ENCODE assay signal across 22 cellular contexts in genomic region chr5:7881091-7881490, GRCh38. TPM values are rescaled to one million over a fixed set of nuclear protein-coding genes. Genes with fewer than 3 reads are reported as not detected.
A peak's percentile ranks its signal among the peaks of the same experiment; 100 is the strongest.
DNase-seq lines count a peak whose midpoint lies in the region; ATAC-seq, FAIRE-seq and TF ChIP-seq lines count a peak whose summit lies in the region.
"Had no signal": no experiment of that assay in that cellular context is flagged by ENCODE, and none has a peak within 500 bp of the region (broad histone marks: within the 10 kb centered on the region; RNA-seq: fewer than 3 reads in every experiment).

No MANE protein-coding gene starts in this region.

- H3K4me3 ChIP-seq in CD4-positive, CD25-positive, alpha-beta regulatory T cell (ENCODE audit: low read depth, low read length), result no peak overlapping the region
- H3K4me3 ChIP-seq in HCT116 (replicated peaks in 1 of 2; ENCODE audit: low read depth in 1 of 2, low read length in 2 of 2) (no peak overlapping the region), PC-3 (ENCODE audit: low read length) (no peak overlapping the region), testis (no peak overlapping the region)
- H3K4me3 ChIP-seq: A549, lower lobe of right lung, stomach had no signal

- 94 to 96% methylated on average over 4 of the region's 4 CpGs for WGBS in testis, 2 donors

- H3K9ac ChIP-seq in HCT116 (ENCODE audit: low read length) (no peak overlapping the region), PC-3 (ENCODE audit: low read length) (no peak overlapping the region)

- H3K27me3 Mint-ChIP-seq in CD4-positive, CD25-positive, alpha-beta regulatory T cell, result no peaks in the 10 kb centered on the region
- H3K27me3 Mint-ChIP-seq in effector memory CD8-positive, alpha-beta T cell, result no peaks in the 10 kb centered on the region
- H3K27me3 Mint-ChIP-seq: activated CD4-positive, alpha-beta T cell treated with anti-CD3 and anti-CD28 coated beads, Interleukin-2, amount 10 ng/mL, durations not matched to agents 24 days and 14 days had no signal

- H3K79me2 ChIP-seq in HCT116 (ENCODE audit: insufficient read depth, low read length) (peaks cover 63% of the 10 kb centered on the region), PC-3 (ENCODE audit: low read length) (0 out of 2 replicates have a peak, but pooled peaks cover 4% of the 10 kb centered on the region)

- POLR2A ChIA-PET in HCT116 (lab: Charles Lee), result interaction anchor here (1.1 kb wide), 1 partner anchor 9 kb away, joined by 3 read pairs; no protein-coding TSS in a partner anchor
- POLR2A ChIA-PET in PC-3 (lab: Charles Lee; ENCODE audit: unreplicated experiment), result no interaction called here

- no peak for ATAC-seq in CD4-positive, CD25-positive, alpha-beta regulatory T cell (ENCODE audit: low read depth in 2 of 2)
- ATAC-seq in HCT116 (peak; percentile 63; the same call in 1 of the 2 replicates), PC-3 (no peak)
- ATAC-seq in effector memory CD8-positive, alpha-beta T cell (replicated peaks), result no peak
- no peak for ATAC-seq in stimulated activated naive CD8-positive, alpha-beta T cell treated with anti-CD3 and anti-CD28 coated beads, Interleukin-15, Interleukin-2, amounts not matched to agents 100 U/mL and 50 U/mL, for 24 hours
- ATAC-seq: lower lobe of right lung had no signal

- H4K20me1 ChIP-seq in HCT116 (ENCODE audit: insufficient read depth) (peaks cover 14% of the 10 kb centered on the region; the same call in 1 of the 2 replicates), PC-3 (ENCODE audit: low read length) (0 out of 2 replicates have a peak, but pooled peaks cover 13% of the 10 kb centered on the region)

- H3K27ac Mint-ChIP-seq in CD4-positive, CD25-positive, alpha-beta regulatory T cell, result peak overlapping the region in 2 of 3 donors; percentile 36 to 80
- H3K27ac Mint-ChIP-seq in effector memory CD8-positive, alpha-beta T cell, result peak overlapping the region; percentile 41 to 90
- H3K27ac Mint-ChIP-seq: activated CD4-positive, alpha-beta T cell treated with anti-CD3 and anti-CD28 coated beads, Interleukin-2, amount 10 ng/mL, durations not matched to agents 24 days and 14 days; activated T-helper 2 cell treated with anti-CD3 and anti-CD28 coated beads, Interferon-gamma antibody, Interleukin-2, Interleukin-4, amounts not matched to agents 10 μg/mL and 5 μg/mL and 100 μg/mL, durations not matched to agents 14 hours and 24 hours and 36 hours had no signal

- RAD21 ChIA-PET in HCT116 (lab: Charles Lee; ENCODE audit: low non-redundant PET in 1 of 2, low total read pairs in 2 of 2, uncharacterized antibody in 2 of 2, unreplicated experiment in 2 of 2), result no interaction called here

- H2AFZ ChIP-seq in HCT116 (ENCODE audit: low read depth, low read length, poor library complexity, severe bottlenecking) (no peak overlapping the region), PC-3 (ENCODE audit: low read length) (no peak overlapping the region)

- peaks cover 24% of the 10 kb centered on the region for H3K4me1 ChIP-seq in CD4-positive, CD25-positive, alpha-beta regulatory T cell (ENCODE audit: control insufficient read depth, insufficient read depth, low read length, poor library complexity, severe bottlenecking)
- H3K4me1 ChIP-seq in HCT116 (ENCODE audit: control insufficient read depth in 1 of 2, insufficient read depth in 2 of 2, low read length in 2 of 2) (no peaks in the 10 kb centered on the region), PC-3 (ENCODE audit: insufficient read depth, low read length) (peaks cover 30% of the 10 kb centered on the region), testis (no peaks in the 10 kb centered on the region)

- H3F3A ChIP-seq in PC-3 (ENCODE audit: low read length, unreplicated experiment), result peaks cover 5% of the 10 kb centered on the region

- peaks cover 18 to 58% (median 38%) of the 10 kb centered on the region in 4 donors for H3K4me1 Mint-ChIP-seq in CD4-positive, CD25-positive, alpha-beta regulatory T cell
- H3K4me1 Mint-ChIP-seq in effector memory CD8-positive, alpha-beta T cell (ENCODE audit: low read depth in 2 of 2), result peaks cover 20 to 38% of the 10 kb centered on the region in 2 donors

- BruUV-seq in HCT116 (replicated peaks; lab: Mats Ljungman, UMichigan), result no TSS peak
- no TSS peak for BruUV-seq in PC-3 (replicated peaks; lab: Mats Ljungman, UMichigan)

- no peak overlapping the region for H3K27ac ChIP-seq in CD4-positive, CD25-positive, alpha-beta regulatory T cell (ENCODE audit: insufficient read depth, low read length, poor library complexity, severe bottlenecking)
- no peak overlapping the region for H3K27ac ChIP-seq in HCT116 (ENCODE audit: low read depth, low read length)
- H3K27ac ChIP-seq in PC-3 (ENCODE audit: low read length), result no peak overlapping the region
- H3K27ac ChIP-seq in testis, result no peak overlapping the region
- H3K27ac ChIP-seq: lower lobe of right lung, stomach had no signal

- H3K9me3 ChIP-seq in CD4-positive, CD25-positive, alpha-beta regulatory T cell (ENCODE audit: control insufficient read depth in 2 of 2, low read length in 2 of 2), result no peaks in the 10 kb centered on the region
- H3K9me3 ChIP-seq in HCT116 (ENCODE audit: control insufficient read depth in 1 of 2, insufficient read depth in 1 of 2, low read depth in 1 of 2, low read length in 2 of 2), result no peaks in the 10 kb centered on the region
- no peaks in the 10 kb centered on the region for H3K9me3 ChIP-seq in PC-3 (ENCODE audit: low read length)
- H3K9me3 ChIP-seq in testis, result no peaks in the 10 kb centered on the region
- H3K9me3 ChIP-seq: A549, lower lobe of right lung, stomach had no signal

- TF ChIP-seq POLR2A in HCT116 (IDR thresholded peaks at IDR 0.05; ENCODE audit: borderline replicate concordance, extremely low read depth, insufficient read depth, insufficient read length), result no peak
- TF ChIP-seq POLR2A in testis (IDR thresholded peaks at IDR 0.05), result no peak

- H3K9me2 ChIP-seq in HCT116 (ENCODE audit: insufficient read depth) (no peaks in the 10 kb centered on the region), PC-3 (replicated peaks; ENCODE audit: low read length) (no peaks in the 10 kb centered on the region)

- DNase-seq in CD4-positive, CD25-positive, alpha-beta regulatory T cell, result no peak
- DNase-seq in HCT116 (ENCODE audit: low read depth, low spot score), result no peak
- DNase-seq in PC-3, result no peak
- DNase-seq in effector memory CD8-positive, alpha-beta T cell, result no peak
- DNase-seq in testis, result no peak
- no peak for DNase-seq in RCC 7860 (ENCODE audit: low spot score)
- no peak for DNase-seq in stimulated activated naive CD8-positive, alpha-beta T cell treated with anti-CD3 and anti-CD28 coated beads, Interleukin-15, Interleukin-2, amounts not matched to agents 100 U/mL and 50 U/mL, for 24 hours
- DNase-seq in UCSD-AML1 (lab: John Stamatoyannopoulos, UW; ENCODE audit: unreplicated experiment), result no peak
- DNase-seq: activated CD4-positive, alpha-beta T cell treated with anti-CD3 and anti-CD28 coated beads, Interleukin-2, amount 10 ng/mL, durations not matched to agents 24 days and 14 days; foreskin melanocyte; islet precursor cell; KBM-7; lower lobe of right lung; NCI-H1048; NCI-H2107; NCI-H510A; stimulated activated CD4-positive, alpha-beta T cell treated with anti-CD3 and anti-CD28 coated beads, Interleukin-4, amount 100 ng/mL, for 4 hours; stomach had no signal

- intact Hi-C loops in HCT116 (cut with micrococcal nuclease) (no loop called here), PC-3 (cut with micrococcal nuclease) (no loop called here), testis (cut with DNase I; ENCODE audit: low total_unique reads) (no loop called here)

- FAIRE-seq in RCC 7860 (lab: Jason Lieb, UNC), result no peak
- FAIRE-seq: A549, TTC549 had no signal

- peaks cover 50% of the 10 kb centered on the region for H3K36me3 Mint-ChIP-seq in CD4-positive, CD25-positive, alpha-beta regulatory T cell
- H3K36me3 Mint-ChIP-seq in effector memory CD8-positive, alpha-beta T cell (ENCODE audit: insufficient read depth), result peaks cover 82% of the 10 kb centered on the region

- H3K27me3 ChIP-seq in CD4-positive, CD25-positive, alpha-beta regulatory T cell (ENCODE audit: control insufficient read depth, insufficient read depth, low read length), result no peaks in the 10 kb centered on the region
- H3K27me3 ChIP-seq in HCT116 (ENCODE audit: insufficient read depth, low read length), result no peaks in the 10 kb centered on the region
- no peaks in the 10 kb centered on the region for H3K27me3 ChIP-seq in PC-3 (ENCODE audit: low read length)
- H3K27me3 ChIP-seq in testis, result no peaks in the 10 kb centered on the region
- H3K27me3 ChIP-seq: stomach had no signal

- 0 out of 6 replicates have a peak, but pooled peaks of 1 of the 3 experiments have one; percentile 7 for TF ChIP-seq CTCF in HCT116 (IDR thresholded peaks at IDR 0.05 in 2 of 3, conservative IDR thresholded peaks at IDR 0.05 in 1 of 3; ENCODE audit: borderline replicate concordance in 1 of 3, insufficient read depth in 1 of 3, low read depth in 2 of 3, low read length in 2 of 3)
- peak; percentile 23; the same call in 1 of the 2 replicates for TF ChIP-seq CTCF in PC-3 (conservative IDR thresholded peaks at IDR 0.05; ENCODE audit: low read depth, low read length)
- no peak for TF ChIP-seq CTCF in testis (IDR thresholded peaks at IDR 0.05)

- peak overlapping the region in 1 of 4 donors; percentile 60 for H3K4me3 Mint-ChIP-seq in CD4-positive, CD25-positive, alpha-beta regulatory T cell
- no peak overlapping the region for H3K4me3 Mint-ChIP-seq in effector memory CD8-positive, alpha-beta T cell
- H3K4me3 Mint-ChIP-seq: activated CD4-positive, alpha-beta T cell treated with anti-CD3 and anti-CD28 coated beads, Interleukin-2, amount 10 ng/mL, durations not matched to agents 24 days and 14 days had no signal

- H3K36me3 ChIP-seq in CD4-positive, CD25-positive, alpha-beta regulatory T cell (ENCODE audit: control insufficient read depth, insufficient read depth, low read length), result peaks cover 95% of the 10 kb centered on the region
- H3K36me3 ChIP-seq in HCT116 (ENCODE audit: control insufficient read depth in 1 of 2, insufficient read depth in 2 of 2, low read length in 2 of 2), result peaks cover 45 to 70% of the 10 kb centered on the region in 2 experiments
- H3K36me3 ChIP-seq in PC-3 (ENCODE audit: low read depth, low read length), result peaks cover 83% of the 10 kb centered on the region
- no peaks in the 10 kb centered on the region for H3K36me3 ChIP-seq in testis (ENCODE audit: low read depth, missing control alignments)

- H3K4me2 ChIP-seq in HCT116 (ENCODE audit: low read length), result no peak overlapping the region
- no peak overlapping the region for H3K4me2 ChIP-seq in PC-3 (ENCODE audit: low read length)
- H3K4me2 ChIP-seq: A549 had no signal

- TF ChIP-seq RAD21 in HCT116 (IDR thresholded peaks at IDR 0.05; ENCODE audit: low read depth), result no peak

- H3K9me3 Mint-ChIP-seq in CD4-positive, CD25-positive, alpha-beta regulatory T cell, result no peaks in the 10 kb centered on the region
- H3K9me3 Mint-ChIP-seq in effector memory CD8-positive, alpha-beta T cell, result no peaks in the 10 kb centered on the region
- H3K9me3 Mint-ChIP-seq: activated CD4-positive, alpha-beta T cell treated with anti-CD3 and anti-CD28 coated beads, Interleukin-2, amount 10 ng/mL, durations not matched to agents 24 days and 14 days; activated T-helper 2 cell treated with anti-CD3 and anti-CD28 coated beads, Interferon-gamma antibody, Interleukin-2, Interleukin-4, amounts not matched to agents 10 μg/mL and 5 μg/mL and 100 μg/mL, durations not matched to agents 14 hours and 24 hours and 36 hours had no signal

- CTCF ChIA-PET in HCT116 (lab: Charles Lee) (interaction anchor here (1.1 to 1.5 kb wide), 3 partner anchors 9 to 19 kb away, joined by 3 read pairs; partner anchors contain the start of genes FASTKD3 and MTRR), PC-3 (lab: Charles Lee) (no interaction called here)

RNA-seq across cellular contexts. Expression of gene MTRR, which starts 12.1 kb away (rescaled TPM):
- 101 TPM for total RNA-seq in CD4-positive, CD25-positive, alpha-beta regulatory T cell
- 10 to 100 TPM; 39.1 to 73.5 (median 52.9) TPM for polyA plus RNA-seq in CD4-positive, CD25-positive, alpha-beta regulatory T cell
- total RNA-seq in HCT116 (2021; ENCODE audit: unreplicated experiment) (32.5 TPM), PC-3 (2014; rRNA removed) (64.9 and 68.3 TPM in 2 replicates), testis (10 to 100 TPM; 56.3 to 82.6 TPM)
- polyA plus RNA-seq in HCT116 (2012), result 20.7 and 26.2 TPM in 2 replicates
- 71.4 TPM for polyA plus RNA-seq in testis (ENCODE audit: insufficient read depth, low read depth, low replicate concordance)

RNA-seq across cellular contexts. Expression of gene FASTKD3, which starts 12.3 kb away (rescaled TPM):
- total RNA-seq in CD4-positive, CD25-positive, alpha-beta regulatory T cell, result 7.0 TPM
- polyA plus RNA-seq in CD4-positive, CD25-positive, alpha-beta regulatory T cell, result 10 to 100 TPM; 11.5 to 16.8 (median 15.6) TPM
- total RNA-seq in HCT116 (2021; ENCODE audit: unreplicated experiment) (12.0 TPM), PC-3 (2014; rRNA removed) (9.2 and 16.5 TPM in 2 replicates), testis (10 to 100 TPM; 11.7 TPM)
- polyA plus RNA-seq in HCT116 (2012), result 5.6 and 8.3 TPM in 2 replicates
- 8.0 TPM for polyA plus RNA-seq in testis (ENCODE audit: insufficient read depth, low read depth, low replicate concordance)

RNA-seq across cellular contexts. Expression of gene CFAP90, which starts 30.2 kb away (rescaled TPM):
- not detected for total RNA-seq in CD4-positive, CD25-positive, alpha-beta regulatory T cell
- polyA plus RNA-seq in CD4-positive, CD25-positive, alpha-beta regulatory T cell, result not detected
- not detected for total RNA-seq in HCT116 (2021; ENCODE audit: unreplicated experiment)
- polyA plus RNA-seq in HCT116 (2012), result not detected in 2 replicates
- 0.58 TPM in 1 of 2 replicates, not detected in the other for total RNA-seq in PC-3 (2014; rRNA removed)
- total RNA-seq in testis, result 10 to 100 TPM; 12.2 to 33.0 TPM
- polyA plus RNA-seq in testis (ENCODE audit: insufficient read depth, low read depth, low replicate concordance), result 55.2 TPM
- total RNA-seq: activated CD4-positive, alpha-beta T cell treated with anti-CD3 and anti-CD28 coated beads, Interleukin-2, amount 10 ng/mL, durations not matched to agents 24 days and 14 days; activated T-helper 2 cell treated with anti-CD3 and anti-CD28 coated beads, Interferon-gamma antibody, Interleukin-2, Interleukin-4, amounts not matched to agents 10 μg/mL and 5 μg/mL and 100 μg/mL, durations not matched to agents 14 hours and 24 hours and 36 hours; cardiac septum had no signal
